ENCODE assay signal across 1 cellular context in the genomic region with DNA sequence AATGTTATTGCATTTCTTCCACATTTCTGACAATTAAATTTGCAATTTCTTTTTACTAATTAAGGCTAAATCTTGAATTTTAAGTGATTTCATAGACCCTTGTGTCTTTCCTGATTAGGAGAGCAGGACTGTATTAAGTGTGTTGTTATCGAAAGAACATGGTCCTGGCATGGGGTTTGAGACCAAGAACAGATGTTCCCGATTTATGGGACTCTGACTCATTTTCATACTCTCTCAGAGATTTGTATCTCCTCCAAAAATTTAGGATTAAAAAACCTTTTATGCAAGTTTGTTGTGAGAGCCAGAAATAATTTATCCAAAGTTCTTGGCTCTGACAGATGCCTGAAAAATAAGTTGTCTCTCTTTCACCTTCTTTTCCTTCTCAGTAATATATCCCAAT.
TF ChIP-seq lines count a peak whose summit lies in the region.

No MANE protein-coding gene starts in this region.

TF ChIP-seq in IMR-90, 13 proteins besides CTCF, POLR2A, EP300 and RAD21:
- TF ChIP-seq MXI1 (IDR thresholded peaks at IDR 0.05; ENCODE audit: borderline replicate concordance, low read depth, low read length) (no peak), MAZ (IDR thresholded peaks at IDR 0.05; ENCODE audit: borderline replicate concordance, low read depth, low read length) (no peak), RFX5 (IDR thresholded peaks at IDR 0.05; ENCODE audit: low read depth, low read length) (no peak), BHLHE40 (IDR thresholded peaks at IDR 0.05; ENCODE audit: low read depth, low read length) (no peak), FOS (IDR thresholded peaks at IDR 0.05; ENCODE audit: low read depth, low read length) (no peak)
- TF ChIP-seq, protein P1, sequence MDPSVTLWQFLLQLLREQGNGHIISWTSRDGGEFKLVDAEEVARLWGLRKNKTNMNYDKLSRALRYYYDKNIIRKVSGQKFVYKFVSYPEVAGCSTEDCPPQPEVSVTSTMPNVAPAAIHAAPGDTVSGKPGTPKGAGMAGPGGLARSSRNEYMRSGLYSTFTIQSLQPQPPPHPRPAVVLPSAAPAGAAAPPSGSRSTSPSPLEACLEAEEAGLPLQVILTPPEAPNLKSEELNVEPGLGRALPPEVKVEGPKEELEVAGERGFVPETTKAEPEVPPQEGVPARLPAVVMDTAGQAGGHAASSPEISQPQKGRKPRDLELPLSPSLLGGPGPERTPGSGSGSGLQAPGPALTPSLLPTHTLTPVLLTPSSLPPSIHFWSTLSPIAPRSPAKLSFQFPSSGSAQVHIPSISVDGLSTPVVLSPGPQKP (IDR thresholded peaks at IDR 0.05; ENCODE audit: borderline replicate concordance, low read depth, low read length), result no peak
- TF ChIP-seq, protein P2, sequence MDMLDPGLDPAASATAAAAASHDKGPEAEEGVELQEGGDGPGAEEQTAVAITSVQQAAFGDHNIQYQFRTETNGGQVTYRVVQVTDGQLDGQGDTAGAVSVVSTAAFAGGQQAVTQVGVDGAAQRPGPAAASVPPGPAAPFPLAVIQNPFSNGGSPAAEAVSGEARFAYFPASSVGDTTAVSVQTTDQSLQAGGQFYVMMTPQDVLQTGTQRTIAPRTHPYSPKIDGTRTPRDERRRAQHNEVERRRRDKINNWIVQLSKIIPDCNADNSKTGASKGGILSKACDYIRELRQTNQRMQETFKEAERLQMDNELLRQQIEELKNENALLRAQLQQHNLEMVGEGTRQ (IDR thresholded peaks at IDR 0.05; ENCODE audit: low read depth, low read length), result no peak
